ENCODE assay signal across 25 cellular contexts in genomic region chr10:126502481-126502880, GRCh38.
"Had no signal": no experiment of that assay in that cellular context is flagged by ENCODE, and none has a peak within 500 bp of the region (broad histone marks: within the 10 kb centered on the region; RNA-seq: fewer than 3 reads in every experiment).

No MANE protein-coding gene starts in this region.

- FAIRE-seq: colon, keratinocyte had no signal

- ATAC-seq: activated CD8-positive, alpha-beta memory T cell treated with anti-CD3 and anti-CD28 coated beads, Interleukin-2, amount 10 ng/mL, durations not matched to agents 7 days and 5 days; activated CD8-positive, alpha-beta T cell treated with anti-CD3 and anti-CD28 coated beads for 36 hours; heart left ventricle had no signal

- H3K36me3 ChIP-seq: brain microvascular endothelial cell, heart left ventricle, sigmoid colon, spleen, upper lobe of left lung, WERI-Rb-1 had no signal

- DNase-seq: activated CD4-positive, alpha-beta T cell treated with anti-CD3 and anti-CD28 coated beads, Interleukin-2, amount 10 ng/mL, durations not matched to agents 7 days and 5 days; activated CD4-positive, CD25-positive, alpha-beta regulatory T cell treated with anti-CD3 and anti-CD28 coated beads, Interleukin-2, amount 50 U/mL, for 72 hours; activated CD8-positive, alpha-beta memory T cell treated with anti-CD3 and anti-CD28 coated beads, Interleukin-2, amount 10 ng/mL, durations not matched to agents 7 days and 5 days; activated CD8-positive, alpha-beta T cell treated with anti-CD3 and anti-CD28 coated beads for 36 hours; activated gamma-delta T cell; activated naive CD4-positive, alpha-beta T cell treated with anti-CD3 and anti-CD28 coated beads, Interleukin-2, amount 50 U/mL, for 16 hours; aorta; brain microvascular endothelial cell; central memory CD4-positive, alpha-beta T cell; effector memory CD4-positive, alpha-beta T cell; heart left ventricle; naive B cell; occipital lobe; posterior cingulate gyrus; retina; sigmoid colon; spleen; stimulated activated CD4-positive, alpha-beta T cell treated with anti-CD3 and anti-CD28 coated beads, Interleukin-4, amount 100 ng/mL, for 1 hour; stimulated activated naive CD4-positive, alpha-beta T cell; testis; upper lobe of left lung; WERI-Rb-1 had no signal

- H3K27me3 ChIP-seq: brain microvascular endothelial cell, sigmoid colon, testis, upper lobe of left lung had no signal

- H3K27ac ChIP-seq: brain microvascular endothelial cell, heart left ventricle, sigmoid colon, spleen, testis, upper lobe of left lung, WERI-Rb-1 had no signal

- H3K4me1 ChIP-seq: heart left ventricle, sigmoid colon, spleen, testis had no signal

- H3K4me3 ChIP-seq: heart left ventricle, lung, sigmoid colon, spleen, testis, upper lobe of left lung had no signal

- H3K9me3 ChIP-seq: heart left ventricle, sigmoid colon, spleen, testis, upper lobe of left lung had no signal
